Comparison of ENCODE assay signal across 1 cellular context in the genomic region with DNA sequence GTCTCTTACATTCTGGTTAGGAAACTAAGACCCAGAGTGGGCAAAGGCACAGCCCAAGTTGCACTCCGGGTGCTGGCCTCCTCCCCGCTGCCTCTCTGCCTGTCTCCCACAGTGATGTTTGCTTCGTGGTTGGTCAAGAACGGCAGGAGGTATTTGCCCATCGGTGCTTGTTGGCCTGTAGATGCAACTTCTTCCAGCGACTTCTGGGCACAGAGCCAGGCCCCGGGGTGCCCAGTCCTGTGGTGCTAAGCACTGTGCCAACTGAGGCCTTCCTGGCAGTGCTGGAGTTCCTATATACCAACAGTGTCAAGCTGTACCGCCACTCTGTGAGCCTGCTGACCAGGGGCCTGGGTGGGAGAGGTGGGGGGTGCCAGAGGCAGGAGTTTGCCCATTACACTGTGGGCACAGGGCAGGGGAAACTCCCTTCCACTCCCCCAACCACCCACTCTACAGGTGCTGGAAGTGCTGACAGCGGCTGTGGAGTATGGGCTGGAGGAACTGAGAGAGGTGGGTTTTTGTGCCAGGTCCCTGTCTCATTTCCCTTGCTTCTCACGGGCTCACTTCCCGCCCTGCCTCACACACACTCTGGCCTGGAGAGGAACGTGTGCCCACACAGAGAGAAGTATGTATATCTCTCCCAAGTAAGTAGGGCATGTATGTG.
TF ChIP-seq lines count a peak whose summit lies in the region.

No MANE protein-coding gene starts in this region.

TF ChIP-seq in GM12878, 131 proteins besides CTCF, POLR2A, EP300 and RAD21 (continued from another document):
- TF ChIP-seq KLF5 (IDR thresholded peaks at IDR 0.05; ENCODE audit: partially characterized antibody) (no peak), SMC3 (IDR thresholded peaks at IDR 0.05; ENCODE audit: borderline replicate concordance, low read length) (no peak), ZNF384 (IDR thresholded peaks at IDR 0.05; ENCODE audit: borderline replicate concordance, low read depth, low read length) (no peak), MTA2 (IDR thresholded peaks at IDR 0.05; ENCODE audit: low read depth) (peak; percentile 57; the same call in 1 of the 2 replicates), BACH1 (IDR thresholded peaks at IDR 0.05; ENCODE audit: borderline replicate concordance) (peak; percentile 44; the same call in 1 of the 2 replicates), TCF3 (IDR thresholded peaks at IDR 0.05; ENCODE audit: borderline replicate concordance, insufficient read depth, low read depth, low read length) (peak; percentile 82), POU2F2 (IDR thresholded peaks at IDR 0.05; ENCODE audit: borderline replicate concordance, low read depth, low read length) (peak; percentile 43; the same call in 1 of the 3 replicates)
- TF ChIP-seq, protein P1, sequence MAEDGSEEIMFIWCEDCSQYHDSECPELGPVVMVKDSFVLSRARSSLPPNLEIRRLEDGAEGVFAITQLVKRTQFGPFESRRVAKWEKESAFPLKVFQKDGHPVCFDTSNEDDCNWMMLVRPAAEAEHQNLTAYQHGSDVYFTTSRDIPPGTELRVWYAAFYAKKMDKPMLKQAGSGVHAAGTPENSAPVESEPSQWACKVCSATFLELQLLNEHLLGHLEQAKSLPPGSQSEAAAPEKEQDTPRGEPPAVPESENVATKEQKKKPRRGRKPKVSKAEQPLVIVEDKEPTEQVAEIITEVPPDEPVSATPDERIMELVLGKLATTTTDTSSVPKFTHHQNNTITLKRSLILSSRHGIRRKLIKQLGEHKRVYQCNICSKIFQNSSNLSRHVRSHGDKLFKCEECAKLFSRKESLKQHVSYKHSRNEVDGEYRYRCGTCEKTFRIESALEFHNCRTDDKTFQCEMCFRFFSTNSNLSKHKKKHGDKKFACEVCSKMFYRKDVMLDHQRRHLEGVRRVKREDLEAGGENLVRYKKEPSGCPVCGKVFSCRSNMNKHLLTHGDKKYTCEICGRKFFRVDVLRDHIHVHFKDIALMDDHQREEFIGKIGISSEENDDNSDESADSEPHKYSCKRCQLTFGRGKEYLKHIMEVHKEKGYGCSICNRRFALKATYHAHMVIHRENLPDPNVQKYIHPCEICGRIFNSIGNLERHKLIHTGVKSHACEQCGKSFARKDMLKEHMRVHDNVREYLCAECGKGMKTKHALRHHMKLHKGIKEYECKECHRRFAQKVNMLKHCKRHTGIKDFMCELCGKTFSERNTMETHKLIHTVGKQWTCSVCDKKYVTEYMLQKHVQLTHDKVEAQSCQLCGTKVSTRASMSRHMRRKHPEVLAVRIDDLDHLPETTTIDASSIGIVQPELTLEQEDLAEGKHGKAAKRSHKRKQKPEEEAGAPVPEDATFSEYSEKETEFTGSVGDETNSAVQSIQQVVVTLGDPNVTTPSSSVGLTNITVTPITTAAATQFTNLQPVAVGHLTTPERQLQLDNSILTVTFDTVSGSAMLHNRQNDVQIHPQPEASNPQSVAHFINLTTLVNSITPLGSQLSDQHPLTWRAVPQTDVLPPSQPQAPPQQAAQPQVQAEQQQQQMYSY (CRISPR knock-in tag; IDR thresholded peaks at IDR 0.05): no peak
- TF ChIP-seq, protein P2, sequence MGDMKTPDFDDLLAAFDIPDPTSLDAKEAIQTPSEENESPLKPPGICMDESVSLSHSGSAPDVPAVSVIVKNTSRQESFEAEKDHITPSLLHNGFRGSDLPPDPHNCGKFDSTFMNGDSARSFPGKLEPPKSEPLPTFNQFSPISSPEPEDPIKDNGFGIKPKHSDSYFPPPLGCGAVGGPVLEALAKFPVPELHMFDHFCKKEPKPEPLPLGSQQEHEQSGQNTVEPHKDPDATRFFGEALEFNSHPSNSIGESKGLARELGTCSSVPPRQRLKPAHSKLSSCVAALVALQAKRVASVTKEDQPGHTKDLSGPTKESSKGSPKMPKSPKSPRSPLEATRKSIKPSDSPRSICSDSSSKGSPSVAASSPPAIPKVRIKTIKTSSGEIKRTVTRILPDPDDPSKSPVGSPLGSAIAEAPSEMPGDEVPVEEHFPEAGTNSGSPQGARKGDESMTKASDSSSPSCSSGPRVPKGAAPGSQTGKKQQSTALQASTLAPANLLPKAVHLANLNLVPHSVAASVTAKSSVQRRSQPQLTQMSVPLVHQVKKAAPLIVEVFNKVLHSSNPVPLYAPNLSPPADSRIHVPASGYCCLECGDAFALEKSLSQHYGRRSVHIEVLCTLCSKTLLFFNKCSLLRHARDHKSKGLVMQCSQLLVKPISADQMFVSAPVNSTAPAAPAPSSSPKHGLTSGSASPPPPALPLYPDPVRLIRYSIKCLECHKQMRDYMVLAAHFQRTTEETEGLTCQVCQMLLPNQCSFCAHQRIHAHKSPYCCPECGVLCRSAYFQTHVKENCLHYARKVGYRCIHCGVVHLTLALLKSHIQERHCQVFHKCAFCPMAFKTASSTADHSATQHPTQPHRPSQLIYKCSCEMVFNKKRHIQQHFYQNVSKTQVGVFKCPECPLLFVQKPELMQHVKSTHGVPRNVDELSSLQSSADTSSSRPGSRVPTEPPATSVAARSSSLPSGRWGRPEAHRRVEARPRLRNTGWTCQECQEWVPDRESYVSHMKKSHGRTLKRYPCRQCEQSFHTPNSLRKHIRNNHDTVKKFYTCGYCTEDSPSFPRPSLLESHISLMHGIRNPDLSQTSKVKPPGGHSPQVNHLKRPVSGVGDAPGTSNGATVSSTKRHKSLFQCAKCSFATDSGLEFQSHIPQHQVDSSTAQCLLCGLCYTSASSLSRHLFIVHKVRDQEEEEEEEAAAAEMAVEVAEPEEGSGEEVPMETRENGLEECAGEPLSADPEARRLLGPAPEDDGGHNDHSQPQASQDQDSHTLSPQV (IDR thresholded peaks at IDR 0.05): no peak
- TF ChIP-seq, protein P3, sequence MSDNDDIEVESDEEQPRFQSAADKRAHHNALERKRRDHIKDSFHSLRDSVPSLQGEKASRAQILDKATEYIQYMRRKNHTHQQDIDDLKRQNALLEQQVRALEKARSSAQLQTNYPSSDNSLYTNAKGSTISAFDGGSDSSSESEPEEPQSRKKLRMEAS (IDR thresholded peaks at IDR 0.05; ENCODE audit: low read depth, low read length): no peak; the same call in 1 of the 2 replicates
